Comparison of ENCODE assay signal across 8 cellular contexts in the genomic region with DNA sequence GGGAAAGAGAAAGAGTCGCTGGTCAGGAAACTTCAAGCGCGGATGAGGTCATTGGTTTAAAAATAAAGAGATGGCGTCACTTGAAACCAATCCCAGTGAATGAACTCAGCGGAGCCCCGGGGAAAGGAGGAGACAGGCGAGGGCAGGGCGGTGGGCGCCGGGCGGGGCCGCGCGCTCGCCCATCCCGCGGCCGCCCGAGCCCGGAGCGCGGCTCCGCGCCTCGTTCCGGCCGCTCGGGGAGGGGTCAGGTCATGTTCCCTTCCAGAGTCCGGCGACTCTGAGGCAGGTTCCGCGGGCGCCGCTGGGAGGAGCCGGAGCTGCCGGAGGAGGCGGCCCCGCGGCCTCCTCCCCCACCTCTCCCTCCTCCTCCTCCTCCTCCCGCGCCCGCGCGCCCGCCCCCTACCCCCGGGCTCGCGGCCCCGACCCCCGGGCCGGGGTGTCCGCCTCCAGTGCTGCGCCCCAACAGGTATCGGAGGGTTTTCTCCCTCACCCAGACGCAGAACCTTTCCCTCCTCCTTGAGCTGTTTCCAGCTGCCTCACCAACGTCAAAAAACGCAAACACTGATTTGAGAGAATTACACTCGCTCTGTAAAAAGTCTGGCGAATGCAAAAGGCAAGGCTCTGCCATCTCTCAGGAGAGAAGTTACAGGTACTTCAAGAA. TPM values are rescaled to one million over a fixed set of nuclear protein-coding genes. Genes with fewer than 3 reads are reported as not detected.
DNase-seq lines count a peak whose midpoint lies in the region; ATAC-seq, FAIRE-seq and TF ChIP-seq lines count a peak whose summit lies in the region.

A gene with protein sequence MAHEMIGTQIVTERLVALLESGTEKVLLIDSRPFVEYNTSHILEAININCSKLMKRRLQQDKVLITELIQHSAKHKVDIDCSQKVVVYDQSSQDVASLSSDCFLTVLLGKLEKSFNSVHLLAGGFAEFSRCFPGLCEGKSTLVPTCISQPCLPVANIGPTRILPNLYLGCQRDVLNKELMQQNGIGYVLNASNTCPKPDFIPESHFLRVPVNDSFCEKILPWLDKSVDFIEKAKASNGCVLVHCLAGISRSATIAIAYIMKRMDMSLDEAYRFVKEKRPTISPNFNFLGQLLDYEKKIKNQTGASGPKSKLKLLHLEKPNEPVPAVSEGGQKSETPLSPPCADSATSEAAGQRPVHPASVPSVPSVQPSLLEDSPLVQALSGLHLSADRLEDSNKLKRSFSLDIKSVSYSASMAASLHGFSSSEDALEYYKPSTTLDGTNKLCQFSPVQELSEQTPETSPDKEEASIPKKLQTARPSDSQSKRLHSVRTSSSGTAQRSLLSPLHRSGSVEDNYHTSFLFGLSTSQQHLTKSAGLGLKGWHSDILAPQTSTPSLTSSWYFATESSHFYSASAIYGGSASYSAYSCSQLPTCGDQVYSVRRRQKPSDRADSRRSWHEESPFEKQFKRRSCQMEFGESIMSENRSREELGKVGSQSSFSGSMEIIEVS (minus strand): TSS at position 279 of the 661 bp plus-strand sequence. CDS start 41,765 bp downstream, outside the sequence.

- peak; percentile 82 to 86 for TF ChIP-seq POLR2A in tibial nerve (IDR thresholded peaks at IDR 0.05)

- H3K4me1 ChIP-seq in adipocyte (ENCODE audit: control insufficient read depth, insufficient read depth, low read length), result peaks cover 9% of the 10 kb centered on the region
- peaks cover 26% of the 10 kb centered on the region for H3K4me1 ChIP-seq in cardiac muscle cell (ENCODE audit: low read depth)
- H3K4me1 ChIP-seq in pancreas, result peaks cover 10 to 31% (median 19%) of the 10 kb centered on the region in 3 donors
- H3K4me1 ChIP-seq in tibial nerve, result peaks cover 0 to 45% (median 9%) of the 10 kb centered on the region in 4 donors

- intact Hi-C loops in pancreas (cut with DNase I), result loop anchor here in 1 of 3 donors (10.0 kb wide), 1 partner anchor 188 kb away; no protein-coding TSS in a partner anchor

- 0 to 1% methylated on average over 26 to 59 of the region's 59 CpGs for WGBS in pancreas, 2 donors
- WGBS in tibial nerve, 2 donors, result 0% methylated on average over 26 to 38 of the region's 59 CpGs

- peak within 1 kb of the TSS; percentile 85 for H3K9ac ChIP-seq in adipocyte (ENCODE audit: low read length)

- ATAC-seq in HG02623 (IDR thresholded peaks at IDR 0.05; ENCODE audit: unreplicated experiment), result peak; percentile 62
- peak; percentile 83 to 91 (median 89) for ATAC-seq in pancreas

- FAIRE-seq in pancreas (lab: Jason Lieb, UNC), result no peak

- H3K27ac ChIP-seq in cardiac muscle cell (peak within 1 kb of the TSS; percentile 100), pancreas (peak within 1 kb of the TSS; percentile 89 to 100 (median 99)), tibial nerve (peak within 1 kb of the TSS; percentile 99 to 100 (median 100))

- H3K9me3 ChIP-seq in adipocyte (ENCODE audit: control insufficient read depth, low read length) (no peaks in the 10 kb centered on the region), cardiac muscle cell (ENCODE audit: low read depth) (no peaks in the 10 kb centered on the region), pancreas (no peaks in the 10 kb centered on the region), tibial nerve (no peaks in the 10 kb centered on the region)

- TF ChIP-seq CTCF in GM12873 (IDR thresholded peaks at IDR 0.05; ENCODE audit: insufficient read depth, low read depth, low read length, missing control alignments), result peak; percentile 5
- no peak for TF ChIP-seq CTCF in cardiac muscle cell (IDR thresholded peaks at IDR 0.05; ENCODE audit: low read depth, low read length)
- TF ChIP-seq CTCF in pancreas (IDR thresholded peaks at IDR 0.05), result no peak
- peak; percentile 11 to 68 (median 50) for TF ChIP-seq CTCF in tibial nerve (IDR thresholded peaks at IDR 0.05)

- DNase-seq in NCI-H1105 (lab: John Stamatoyannopoulos, UW) (peak; percentile 93), T follicular helper cell (ENCODE audit: low read depth) (peak; percentile 76), adipocyte (ENCODE audit: low read depth) (peak; percentile 98), cardiac muscle cell (ENCODE audit: low read depth in 1 of 2, low spot score in 1 of 2) (peak; percentile 97), pancreas (peak; percentile 94 to 96 (median 95)), tibial nerve (ENCODE audit: low spot score in 2 of 2) (peak; percentile 82 to 95)

- H3K36me3 ChIP-seq in adipocyte (ENCODE audit: control insufficient read depth, insufficient read depth, low read length, severe bottlenecking) (no peaks in the 10 kb centered on the region), cardiac muscle cell (no peaks in the 10 kb centered on the region), pancreas (no peaks in the 10 kb centered on the region), tibial nerve (no peaks in the 10 kb centered on the region)

- peak within 1 kb of the TSS; percentile 86 for H3K4me3 ChIP-seq in adipocyte (ENCODE audit: low read length)
- peak within 1 kb of the TSS; percentile 99 for H3K4me3 ChIP-seq in cardiac muscle cell
- peak within 1 kb of the TSS; percentile 35 to 93 (median 69) for H3K4me3 ChIP-seq in pancreas
- peak within 1 kb of the TSS; percentile 46 to 95 (median 80) for H3K4me3 ChIP-seq in tibial nerve

- peak in 1 of 2 donors; percentile 81 for TF ChIP-seq EP300 in tibial nerve (IDR thresholded peaks at IDR 0.05)

- H3K27me3 ChIP-seq in adipocyte (replicated peaks; ENCODE audit: control insufficient read depth, insufficient read depth, low read length) (no peaks in the 10 kb centered on the region), cardiac muscle cell (no peaks in the 10 kb centered on the region), pancreas (no peaks in the 10 kb centered on the region), tibial nerve (no peaks in the 10 kb centered on the region)

RNA-seq across cellular contexts. Expression of the gene that starts here (rescaled TPM):
- 17.3 and 28.1 TPM in 2 replicates for total RNA-seq in cardiac muscle cell
- polyA plus RNA-seq in cardiac muscle cell, result 5.2 and 5.9 TPM in 2 replicates
- total RNA-seq in pancreas, result 10 to 100 TPM; 18.1 to 38.7 (median 27.8) TPM
- 10 to 100 TPM in 1 of 2 donors, 1 to 10 TPM in 1; 5.8 to 10.1 TPM for polyA plus RNA-seq in pancreas
- total RNA-seq in tibial nerve, result 10 to 100 TPM; 16.2 to 23.2 (median 19.1) TPM

Comparison
In these comparisons a context has a peak if more than half of its experiments do, and no peak if none do; other contexts are left out.
1. Peak in every context shown above with its lines: DNase-seq, ATAC-seq, H3K4me3 ChIP-seq and H3K27ac ChIP-seq.
2. CTCF ChIP-seq: peak in GM12873 (single experiment) and tibial nerve (5 of 5); none in cardiac muscle cell (single experiment) and pancreas (0 of 4).